In the genomic region with DNA sequence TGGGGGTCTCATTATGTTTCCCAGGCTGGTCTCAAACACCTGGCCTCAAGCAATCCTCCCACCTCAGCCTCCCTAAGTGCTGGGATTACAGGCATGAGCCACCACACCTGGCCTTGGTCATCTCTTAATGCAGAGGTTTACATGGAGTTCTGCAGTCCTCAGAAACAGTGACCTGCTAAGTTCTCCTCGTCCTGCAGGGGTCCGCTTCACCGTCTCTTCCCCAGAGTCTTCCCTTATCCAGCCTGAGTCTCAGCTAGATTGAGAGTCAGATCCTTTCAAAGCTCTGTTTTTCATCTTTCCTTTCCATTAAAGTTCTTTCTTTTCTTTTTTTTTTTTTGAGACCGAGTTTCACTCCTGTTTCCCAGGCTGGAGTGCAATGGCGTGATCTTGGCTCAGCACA, we compare ENCODE assay signal across 14 cellular contexts. TPM values are rescaled to one million over a fixed set of nuclear protein-coding genes. Genes with fewer than 3 reads are reported as not detected.
A peak's percentile ranks its signal among the peaks of the same experiment; 100 is the strongest.
DNase-seq lines count a peak whose midpoint lies in the region; ATAC-seq, FAIRE-seq and TF ChIP-seq lines count a peak whose summit lies in the region.
"Not testable (repeated sequence)": the region's sequence is repeated elsewhere in the genome, so short reads cannot be mapped to it uniquely, and the experiment has no call there.
"Had no signal": no experiment of that assay in that cellular context is flagged by ENCODE, and none has a peak within 500 bp of the region (broad histone marks: within the 10 kb centered on the region; RNA-seq: fewer than 3 reads in every experiment).

No MANE protein-coding gene starts in this region.

- H4K91ac ChIP-seq in IMR-90 (ENCODE audit: insufficient read depth, low read depth, low read length) = peak overlapping the region; percentile 24; the same call in 1 of the 2 replicates

- in situ Hi-C loops in IMR-90 (cut with MboI; ENCODE audit: low sequenced_read_pairs); K562 (cut with MboI): not testable (repeated sequence)

- ATAC-seq in IMR-90 (ENCODE audit: low read depth) (peak; percentile 44; the same call in 1 of the 2 replicates), K562 (peak; percentile 90)
- ATAC-seq in RWPE2 (ENCODE audit: low read depth) = not testable (repeated sequence)

- not testable (repeated sequence) for H2BK15ac ChIP-seq in IMR-90 (ENCODE audit: low read depth, low read length)

- not testable (repeated sequence) for H3K4me3 ChIP-seq in IMR-90 (ENCODE audit: insufficient read depth, low read depth, low read length); RWPE2 (ENCODE audit: severe bottlenecking); K562; fibroblast of villous mesenchyme (ENCODE audit: low read depth, low read length); keratinocyte (ENCODE audit: control insufficient read depth in 2 of 3, extremely low read depth in 1 of 3, insufficient read depth in 2 of 3, low read depth in 1 of 3, low read length in 3 of 3)

- H3K14ac ChIP-seq in IMR-90 (replicated peaks; ENCODE audit: low read depth, low read length) = not testable (repeated sequence)

- H3K23ac ChIP-seq in IMR-90 (ENCODE audit: low read depth, low read length) = not testable (repeated sequence)

- dilution Hi-C loops in IMR-90 (cut with HindIII; ENCODE audit: low sequenced_read_pairs, unreplicated experiment); keratinocyte (cut with MboI; ENCODE audit: extremely low pct_ligation_motif_present, low sequenced_read_pairs): not testable (repeated sequence)

- TF ChIP-seq RAD21 in IMR-90 (IDR thresholded peaks at IDR 0.05; ENCODE audit: low read length) = peak; percentile 43
- TF ChIP-seq RAD21 in K562 (CRISPR knock-in tag; conservative IDR thresholded peaks at IDR 0.05 in 1 of 2, IDR thresholded peaks at IDR 0.05 in 1 of 2) = peak in 1 of 2 experiments; percentile 43; a peak in 2 of 4 replicates

- 0 out of 2 replicates have a peak overlapping the region, but pooled peaks have one; percentile 4 for H2BK120ac ChIP-seq in IMR-90 (ENCODE audit: low read depth, low read length)

- 0 out of 2 replicates have a peak overlapping the region, but pooled peaks have one; percentile 4 for H3K4ac ChIP-seq in IMR-90 (ENCODE audit: low read depth, low read length)

- H3K4me2 ChIP-seq in IMR-90 (ENCODE audit: low read depth, low read length); K562 (ENCODE audit: insufficient read depth, low read length); keratinocyte (ENCODE audit: control insufficient read depth, extremely low read depth, insufficient read depth, low read depth, low read length): not testable (repeated sequence)

- TF ChIP-seq CTCF in IMR-90 (conservative IDR thresholded peaks at IDR 0.05; ENCODE audit: low read depth, low read length) = peak; percentile 43
- TF ChIP-seq CTCF in RWPE2 (IDR thresholded peaks at IDR 0.05; ENCODE audit: poor library complexity, severe bottlenecking) = peak; percentile 30
- TF ChIP-seq CTCF in K562 (IDR thresholded peaks at IDR 0.05 in 2 of 3, conservative IDR thresholded peaks at IDR 0.05 in 1 of 3; ENCODE audit: insufficient read depth in 2 of 3, low read depth in 1 of 3, low read length in 3 of 3) = peak; percentile 31 to 52 (median 35); a peak in 4 of 6 replicates
- TF ChIP-seq CTCF in fibroblast of villous mesenchyme (IDR thresholded peaks at IDR 0.05; ENCODE audit: insufficient read depth, low read depth, low read length) = peak; percentile 60
- peak; percentile 4 to 43 (median 33) for TF ChIP-seq CTCF in keratinocyte (optimal IDR thresholded peaks at IDR 0.05 in 1 of 3, IDR thresholded peaks at IDR 0.05 in 1 of 3, conservative IDR thresholded peaks at IDR 0.05 in 1 of 3; ENCODE audit: extremely low read depth in 1 of 3, insufficient read depth in 2 of 3, low read length in 3 of 3)

- POLR2A ChIA-PET in IMR-90 (lab: Charles Lee; ENCODE audit: unreplicated experiment) = interaction anchor here (0.6 kb wide), 1 partner anchor 10 kb away, joined by 6 read pairs; no protein-coding TSS in a partner anchor
- POLR2A ChIA-PET in K562 (lab: Yijun Ruan, JAX) = interaction anchor here (1.0 to 2.5 kb wide), 3 partner anchors 9 to 37 kb away, joined by 3 to 7 read pairs (median 3); no protein-coding TSS in a partner anchor

- H3K56ac ChIP-seq in IMR-90 (ENCODE audit: extremely low read depth, insufficient read depth, low read length) = not testable (repeated sequence)

- H2BK5ac ChIP-seq in IMR-90 (ENCODE audit: low read depth, low read length, poor library complexity, severe bottlenecking) = not testable (repeated sequence)

- FAIRE-seq in K562 (lab: Jason Lieb, UNC) = peak; percentile 74
- not testable (repeated sequence) for FAIRE-seq in keratinocyte (lab: Jason Lieb, UNC)

- H4K5ac ChIP-seq in IMR-90 (ENCODE audit: low read depth, low read length) = not testable (repeated sequence)

- not testable (repeated sequence) for H3K27me3 ChIP-seq in IMR-90 (ENCODE audit: control insufficient read depth, insufficient read depth, low read length); RWPE2 (ENCODE audit: insufficient read depth, poor library complexity, severe bottlenecking); K562 (ENCODE audit: control insufficient read depth in 2 of 2, insufficient read depth in 2 of 2, low read length in 2 of 2); keratinocyte (ENCODE audit: control insufficient read depth, extremely low read depth, insufficient read depth, low read length)

- CTCF ChIA-PET in IMR-90 (lab: Yijun Ruan, JAX) = interaction anchor here (0.7 to 1.5 kb wide), 4 partner anchors 12 to 264 kb away, joined by 3 to 4 read pairs (median 3); partner anchors contain the start of gene PVR
- CTCF ChIA-PET in K562 (lab: Yijun Ruan, JAX; ENCODE audit: low intra/inter-chr PET ratio) = not testable (repeated sequence)

- not testable (repeated sequence) for H2AK5ac ChIP-seq in IMR-90 (ENCODE audit: low read depth, low read length)

- H3K27ac ChIP-seq in IMR-90 (ENCODE audit: insufficient read depth, low read length); RWPE2 (ENCODE audit: poor library complexity, severe bottlenecking); K562 (ENCODE audit: extremely low read depth, low read depth, low read length); keratinocyte (ENCODE audit: control insufficient read depth, insufficient read depth, low read length): not testable (repeated sequence)

- H3K9me1 ChIP-seq in IMR-90 (ENCODE audit: insufficient read depth, low read length) = peaks cover 13% of the 10 kb centered on the region
- H3K9me1 ChIP-seq in K562 (ENCODE audit: control insufficient read depth, insufficient read depth, low read length); keratinocyte (ENCODE audit: control insufficient read depth, extremely low read depth, insufficient read depth, low read length): not testable (repeated sequence)

- H3K79me1 ChIP-seq in IMR-90 (ENCODE audit: low read depth in 1 of 2, low read length in 2 of 2) = not testable (repeated sequence)

- peak; percentile 72 for DNase-seq in AG08395 (ENCODE audit: low spot score)
- DNase-seq in ELR (ENCODE audit: low read depth) = peak; percentile 60
- peak; percentile 47 for DNase-seq in IMR-90
- not testable (repeated sequence) for DNase-seq in RWPE2 (ENCODE audit: low spot score); keratinocyte (ENCODE audit: low read depth, low spot score)
- peak in 1 of 4 experiments; percentile 44 for DNase-seq in K562 (ENCODE audit: extremely low read depth in 1 of 4, low spot score in 3 of 4)
- peak; percentile 52 for DNase-seq in fibroblast of villous mesenchyme (ENCODE audit: low read depth)
- DNase-seq in renal cortical epithelial cell (ENCODE audit: low read depth) = peak; percentile 33

- not testable (repeated sequence) for BruUV-seq in IMR-90 (replicated peaks; lab: Mats Ljungman, UMichigan); K562 (replicated peaks; lab: Mats Ljungman, UMichigan)

- not testable (repeated sequence) for H3K9ac ChIP-seq in IMR-90 (ENCODE audit: low read depth, low read length); K562 (ENCODE audit: insufficient read depth in 1 of 2, low read depth in 2 of 2, low read length in 2 of 2); keratinocyte (ENCODE audit: control insufficient read depth, extremely low read depth, insufficient read depth, low read length)

- H4K8ac ChIP-seq in IMR-90 (ENCODE audit: low read depth in 2 of 2, low read length in 2 of 2) = not testable (repeated sequence)

- not testable (repeated sequence) for H3K36me3 ChIP-seq in IMR-90 (ENCODE audit: control insufficient read depth, insufficient read depth, low read length); RWPE2 (ENCODE audit: low read depth); K562 (ENCODE audit: control insufficient read depth, insufficient read depth, low read length); keratinocyte (ENCODE audit: control insufficient read depth in 2 of 2, extremely low read depth in 1 of 2, insufficient read depth in 2 of 2, low read length in 2 of 2)

- WGBS in IMR-90 (ENCODE audit: extremely low coverage in 2 of 2, insufficient read length in 1 of 2), 2 experiments = no CpG with 5 or more reads among the region's 5 CpGs
- 18% methylated on average over 3 of the region's 5 CpGs for WGBS in K562 (ENCODE audit: insufficient coverage, low coverage, missing lambda C conversion rate)

- TF ChIP-seq EP300 in K562 (IDR thresholded peaks at IDR 0.05; ENCODE audit: low read length) = not testable (repeated sequence)

- H2AK9ac ChIP-seq in IMR-90 (replicated peaks; ENCODE audit: low read depth, low read length, poor library complexity) = not testable (repeated sequence)

- TF ChIP-seq POLR2A in IMR-90 (IDR thresholded peaks at IDR 0.05; ENCODE audit: low read depth, low read length); K562 (conservative IDR thresholded peaks at IDR 0.05): not testable (repeated sequence)

- H3K9me3 ChIP-seq in IMR-90 (ENCODE audit: control insufficient read depth, insufficient read depth, low read length); RWPE2 (ENCODE audit: severe bottlenecking); K562 (replicated peaks; ENCODE audit: control insufficient read depth, insufficient read depth, low read depth, low read length); keratinocyte (ENCODE audit: control insufficient read depth, low read depth, low read length): not testable (repeated sequence)

- not testable (repeated sequence) for H4K20me1 ChIP-seq in IMR-90 (ENCODE audit: insufficient read depth, low read length); K562 (replicated peaks; ENCODE audit: control insufficient read depth, insufficient read depth, low read length); keratinocyte (ENCODE audit: control insufficient read depth, extremely low read depth, insufficient read depth, low read length)

- intact Hi-C loops in IMR-90 (cut with micrococcal nuclease); K562 (cut with micrococcal nuclease): not testable (repeated sequence)

- not testable (repeated sequence) for H3K18ac ChIP-seq in IMR-90 (ENCODE audit: low read depth, low read length)

- H2AFZ ChIP-seq in IMR-90 (replicated peaks; ENCODE audit: low read length, poor library complexity); K562 (ENCODE audit: low read depth, low read length); keratinocyte (ENCODE audit: control insufficient read depth, low read length): not testable (repeated sequence)

- not testable (repeated sequence) for H3K79me2 ChIP-seq in K562 (ENCODE audit: control insufficient read depth, insufficient read depth, low read length); keratinocyte (ENCODE audit: control insufficient read depth, insufficient read depth, low read length)

- H3K4me1 ChIP-seq in IMR-90 (ENCODE audit: control insufficient read depth, insufficient read depth, low read length) = not testable (repeated sequence)
- H3K4me1 ChIP-seq in RWPE2 (ENCODE audit: insufficient read depth, poor library complexity, severe bottlenecking) (peaks cover 22% of the 10 kb centered on the region), K562 (replicated peaks in 1 of 2; ENCODE audit: control insufficient read depth in 2 of 2, insufficient read depth in 2 of 2, low read length in 2 of 2) (peaks cover 7 to 11% of the 10 kb centered on the region in 2 experiments; a peak in 3 of 5 replicates), keratinocyte (ENCODE audit: control insufficient read depth, extremely low read depth, insufficient read depth, low read length) (peaks cover 14% of the 10 kb centered on the region)

- H2BK20ac ChIP-seq in IMR-90 (ENCODE audit: low read depth, low read length) = peak overlapping the region; percentile 6; the same call in 1 of the 2 replicates

RNA-seq across cellular contexts. Expression of gene IGSF23, which starts 2.9 kb away (rescaled TPM):
- total RNA-seq in IMR-90 (2012; rRNA removed) (under 0.01 TPM in 1 of 2 replicates, not detected in the other), K562 (2014; rRNA removed) (not detected in 2 replicates), K562 (2014; rRNA removed; fragmentation: Illumina TruSeq; extraction: Trizol) (not detected in 2 replicates), K562 (2015; rRNA removed; fragmentation: Illumina TruSeq; extraction: Trizol) (not detected in 2 replicates), K562 (2021) (not detected in 2 replicates), fibroblast of villous mesenchyme (0.32 and 0.43 TPM in 2 replicates), renal cortical epithelial cell (0.17 and 2.7 TPM in 2 replicates)
- polyA plus RNA-seq in IMR-90 (2012; rRNA removed) (0.26 and 0.27 TPM in 2 replicates), K562 (2011; rRNA removed) (not detected in 2 replicates), K562 (2014; fragmentation: Illumina TruSeq; extraction: Trizol) (not detected in 2 replicates), K562 (2014; fragmentation: Nextera tagmentation; extraction: Ambion mirVana) (not detected), K562 (2014; rRNA removed) (not detected in 2 replicates), keratinocyte (0.06 to 0.07 TPM in 2 of 3 replicates, not detected in the other)
- 0.15 and 0.22 TPM in 2 replicates for polyA plus RNA-seq in IMR-90 (2012; cell fraction: cytosol; rRNA removed)
- 0.14 TPM in 1 of 2 replicates, not detected in the other for polyA plus RNA-seq in IMR-90 (2012; cell fraction: nucleus; rRNA removed; ENCODE audit: low replicate concordance)
- not detected in 2 replicates for total RNA-seq in K562 (2011; cell fraction: chromatin; rRNA removed; ENCODE audit: low replicate concordance)
- total RNA-seq in K562 (2011; cell fraction: nucleolus; rRNA removed) = not detected in 2 replicates
- total RNA-seq in K562 (2011; cell fraction: nucleoplasm; rRNA removed) = not detected in 2 replicates
- not detected in 2 replicates for polyA plus RNA-seq in K562 (2011; cell fraction: cytosol; rRNA removed)
- not detected in 2 replicates for polyA plus RNA-seq in K562 (2011; cell fraction: nucleus; rRNA removed)
- not detected in 2 replicates for polyA plus RNA-seq in K562 (2012)
- not detected in 2 replicates for polyA minus RNA-seq in K562 (2011; rRNA and poly(A)+ RNA removed)
- polyA minus RNA-seq in K562 (2011; cell fraction: cytosol; rRNA and poly(A)+ RNA removed) = not detected in 2 replicates
- polyA minus RNA-seq in K562 (2011; cell fraction: nucleus; rRNA and poly(A)+ RNA removed) = not detected in 2 replicates
- polyA plus RNA-seq in keratinocyte (2011; ENCODE audit: low read depth) = 0.89 TPM
- polyA plus RNA-seq in keratinocyte (2011; cell fraction: cytosol; rRNA removed) = not detected in 2 replicates
- polyA plus RNA-seq in keratinocyte (2011; cell fraction: nucleus; rRNA removed) = not detected in 2 replicates
- polyA plus RNA-seq in keratinocyte (2012; ENCODE audit: low replicate concordance) = 1.3 TPM in 1 of 2 replicates, not detected in the other
- polyA minus RNA-seq in keratinocyte = not detected in 3 replicates
- not detected for polyA minus RNA-seq in keratinocyte (2011; cell fraction: cytosol; rRNA and poly(A)+ RNA removed)
- polyA minus RNA-seq in keratinocyte (2011; cell fraction: nucleus; rRNA and poly(A)+ RNA removed) = not detected in 2 replicates
- total RNA-seq: mesenteric fat pad, natural killer cell, sciatic nerve, subcutaneous adipose tissue, urinary bladder had no signal
- polyA plus RNA-seq: esophagus, urinary bladder had no signal

RNA-seq across cellular contexts. Expression of gene PVR, which starts 33.2 kb away (rescaled TPM):
- total RNA-seq in IMR-90 (2012; rRNA removed) = 93.0 and 106 TPM in 2 replicates
- polyA plus RNA-seq in IMR-90 (2012; rRNA removed) = 117 and 122 TPM in 2 replicates
- polyA plus RNA-seq in IMR-90 (2012; cell fraction: cytosol; rRNA removed) = 62.8 and 141 TPM in 2 replicates
- polyA plus RNA-seq in IMR-90 (2012; cell fraction: nucleus; rRNA removed; ENCODE audit: low replicate concordance) = 130 and 154 TPM in 2 replicates
- total RNA-seq in K562 (2011; cell fraction: chromatin; rRNA removed; ENCODE audit: low replicate concordance) = 8.9 and 19.4 TPM in 2 replicates
- 20.8 and 21.8 TPM in 2 replicates for total RNA-seq in K562 (2011; cell fraction: nucleolus; rRNA removed)
- total RNA-seq in K562 (2011; cell fraction: nucleoplasm; rRNA removed) = 16.2 and 17.5 TPM in 2 replicates
- total RNA-seq in K562 (2014; rRNA removed) = 13.8 and 17.0 TPM in 2 replicates
- total RNA-seq in K562 (2014; rRNA removed; fragmentation: Illumina TruSeq; extraction: Trizol) = 8.3 and 9.8 TPM in 2 replicates
- total RNA-seq in K562 (2015; rRNA removed; fragmentation: Illumina TruSeq; extraction: Trizol) = 9.8 and 10.8 TPM in 2 replicates
- total RNA-seq in K562 (2021) = 13.3 and 14.5 TPM in 2 replicates
- polyA plus RNA-seq in K562 (2011; rRNA removed) = 6.5 and 9.2 TPM in 2 replicates
- 11.9 and 12.0 TPM in 2 replicates for polyA plus RNA-seq in K562 (2011; cell fraction: cytosol; rRNA removed)
- polyA plus RNA-seq in K562 (2011; cell fraction: nucleus; rRNA removed) = 7.9 and 9.4 TPM in 2 replicates
- 8.0 and 21.3 TPM in 2 replicates for polyA plus RNA-seq in K562 (2012)
- 13.9 and 14.0 TPM in 2 replicates for polyA plus RNA-seq in K562 (2014; fragmentation: Illumina TruSeq; extraction: Trizol)
- polyA plus RNA-seq in K562 (2014; fragmentation: Nextera tagmentation; extraction: Ambion mirVana) = 1 to 10 TPM in 1 of 2 experiments, under 1 TPM in 1; 0.89 to 1.5 TPM
- polyA plus RNA-seq in K562 (2014; rRNA removed) = 9.1 and 10.9 TPM in 2 replicates
- 7.5 and 7.7 TPM in 2 replicates for polyA minus RNA-seq in K562 (2011; rRNA and poly(A)+ RNA removed)
- polyA minus RNA-seq in K562 (2011; cell fraction: cytosol; rRNA and poly(A)+ RNA removed) = 6.1 and 6.3 TPM in 2 replicates
- 6.3 and 8.7 TPM in 2 replicates for polyA minus RNA-seq in K562 (2011; cell fraction: nucleus; rRNA and poly(A)+ RNA removed)
- 114 and 156 TPM in 2 replicates for total RNA-seq in fibroblast of villous mesenchyme
- polyA plus RNA-seq in keratinocyte = 48.1 to 80.4 TPM (median 65.6 TPM) in 3 replicates
- polyA plus RNA-seq in keratinocyte (2011; ENCODE audit: low read depth) = 18.3 TPM
- polyA plus RNA-seq in keratinocyte (2011; cell fraction: cytosol; rRNA removed) = 41.1 and 42.5 TPM in 2 replicates
- polyA plus RNA-seq in keratinocyte (2011; cell fraction: nucleus; rRNA removed) = 162 and 176 TPM in 2 replicates
- polyA plus RNA-seq in keratinocyte (2012; ENCODE audit: low replicate concordance) = 37.2 and 57.2 TPM in 2 replicates
- 76.2 to 101 TPM (median 83.2 TPM) in 3 replicates for polyA minus RNA-seq in keratinocyte
- 57.6 TPM for polyA minus RNA-seq in keratinocyte (2011; cell fraction: cytosol; rRNA and poly(A)+ RNA removed)
- polyA minus RNA-seq in keratinocyte (2011; cell fraction: nucleus; rRNA and poly(A)+ RNA removed) = 147 and 148 TPM in 2 replicates
- 230 and 248 TPM in 2 replicates for total RNA-seq in renal cortical epithelial cell
